In genomic region chr3:46380471-46381215, GRCh38 we compare ENCODE assay signal across 2 cellular contexts.
TF ChIP-seq lines count a peak whose summit lies in the region.

No MANE protein-coding gene starts in this region.

TF ChIP-seq in liver, 16 proteins besides CTCF, POLR2A, EP300 and RAD21:
- TF ChIP-seq JUND (IDR thresholded peaks at IDR 0.05) (no peak), SP1 (IDR thresholded peaks at IDR 0.05) (no peak), GABPA (IDR thresholded peaks at IDR 0.05 in 1 of 2, conservative IDR thresholded peaks at IDR 0.05 in 1 of 2) (no peak), HNF4G (IDR thresholded peaks at IDR 0.05) (no peak), HNF4A (conservative IDR thresholded peaks at IDR 0.05) (no peak)
- TF ChIP-seq, protein P1, sequence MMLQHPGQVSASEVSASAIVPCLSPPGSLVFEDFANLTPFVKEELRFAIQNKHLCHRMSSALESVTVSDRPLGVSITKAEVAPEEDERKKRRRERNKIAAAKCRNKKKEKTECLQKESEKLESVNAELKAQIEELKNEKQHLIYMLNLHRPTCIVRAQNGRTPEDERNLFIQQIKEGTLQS (IDR thresholded peaks at IDR 0.05), result no peak

TF ChIP-seq in HepG2, 621 proteins besides CTCF, POLR2A, EP300 and RAD21:
- TF ChIP-seq KAT8 (CRISPR knock-in tag; IDR thresholded peaks at IDR 0.05), result no peak
- no peak for TF ChIP-seq GPN1 (CRISPR knock-in tag; IDR thresholded peaks at IDR 0.05; ENCODE audit: borderline replicate concordance)
- TF ChIP-seq ATF7 (IDR thresholded peaks at IDR 0.05), result no peak
- no peak for TF ChIP-seq ATF7 (CRISPR knock-in tag; IDR thresholded peaks at IDR 0.05)
- no peak for TF ChIP-seq MAF1 (CRISPR knock-in tag; IDR thresholded peaks at IDR 0.05; ENCODE audit: borderline replicate concordance)
- TF ChIP-seq TFDP1 (CRISPR knock-in tag; IDR thresholded peaks at IDR 0.05; ENCODE audit: borderline replicate concordance), result no peak
- no peak for TF ChIP-seq ZFP37 (CRISPR knock-in tag; IDR thresholded peaks at IDR 0.05; ENCODE audit: borderline replicate concordance)
- TF ChIP-seq, protein P2, sequence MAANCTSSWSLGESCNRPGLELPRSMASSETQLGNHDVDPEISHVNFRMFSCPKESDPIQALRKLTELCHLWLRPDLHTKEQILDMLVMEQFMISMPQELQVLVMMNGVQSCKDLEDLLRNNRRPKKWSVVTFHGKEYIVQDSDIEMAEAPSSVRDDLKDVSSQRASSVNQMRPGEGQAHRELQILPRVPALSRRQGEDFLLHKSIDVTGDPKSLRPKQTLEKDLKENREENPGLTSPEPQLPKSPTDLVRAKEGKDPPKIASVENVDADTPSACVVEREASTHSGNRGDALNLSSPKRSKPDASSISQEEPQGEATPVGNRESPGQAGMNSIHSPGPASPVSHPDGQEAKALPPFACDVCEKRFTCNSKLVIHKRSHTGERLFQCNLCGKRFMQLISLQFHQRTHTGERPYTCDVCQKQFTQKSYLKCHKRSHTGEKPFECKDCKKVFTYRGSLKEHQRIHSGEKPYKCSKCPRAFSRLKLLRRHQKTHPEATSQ (CRISPR knock-in tag; IDR thresholded peaks at IDR 0.05; ENCODE audit: borderline replicate concordance), result no peak
- TF ChIP-seq, protein P3, sequence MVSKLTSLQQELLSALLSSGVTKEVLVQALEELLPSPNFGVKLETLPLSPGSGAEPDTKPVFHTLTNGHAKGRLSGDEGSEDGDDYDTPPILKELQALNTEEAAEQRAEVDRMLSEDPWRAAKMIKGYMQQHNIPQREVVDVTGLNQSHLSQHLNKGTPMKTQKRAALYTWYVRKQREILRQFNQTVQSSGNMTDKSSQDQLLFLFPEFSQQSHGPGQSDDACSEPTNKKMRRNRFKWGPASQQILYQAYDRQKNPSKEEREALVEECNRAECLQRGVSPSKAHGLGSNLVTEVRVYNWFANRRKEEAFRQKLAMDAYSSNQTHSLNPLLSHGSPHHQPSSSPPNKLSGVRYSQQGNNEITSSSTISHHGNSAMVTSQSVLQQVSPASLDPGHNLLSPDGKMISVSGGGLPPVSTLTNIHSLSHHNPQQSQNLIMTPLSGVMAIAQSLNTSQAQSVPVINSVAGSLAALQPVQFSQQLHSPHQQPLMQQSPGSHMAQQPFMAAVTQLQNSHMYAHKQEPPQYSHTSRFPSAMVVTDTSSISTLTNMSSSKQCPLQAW (CRISPR knock-in tag; IDR thresholded peaks at IDR 0.05), result no peak
- no peak for TF ChIP-seq MED1 (CRISPR knock-in tag; IDR thresholded peaks at IDR 0.05)
- TF ChIP-seq ZNF598 (CRISPR knock-in tag; IDR thresholded peaks at IDR 0.05; ENCODE audit: borderline replicate concordance), result no peak
- no peak for TF ChIP-seq GATAD2A (CRISPR knock-in tag; IDR thresholded peaks at IDR 0.05)
- no peak for TF ChIP-seq CERS6 (CRISPR knock-in tag; IDR thresholded peaks at IDR 0.05)
- TF ChIP-seq IRX3 (CRISPR knock-in tag; IDR thresholded peaks at IDR 0.05; ENCODE audit: borderline replicate concordance, low read depth), result no peak
- no peak for TF ChIP-seq POLR2AphosphoS2 (IDR thresholded peaks at IDR 0.05; ENCODE audit: low read depth, low read length)
- no peak for TF ChIP-seq CBX5 (CRISPR knock-in tag; IDR thresholded peaks at IDR 0.05; ENCODE audit: borderline replicate concordance)
- no peak for TF ChIP-seq ZNF530 (CRISPR knock-in tag; IDR thresholded peaks at IDR 0.05; ENCODE audit: low read depth)
- TF ChIP-seq FOXA3 (CRISPR knock-in tag; IDR thresholded peaks at IDR 0.05), result no peak
- TF ChIP-seq ZNF382 (CRISPR knock-in tag; IDR thresholded peaks at IDR 0.05; ENCODE audit: borderline replicate concordance), result no peak
- TF ChIP-seq, protein P4, sequence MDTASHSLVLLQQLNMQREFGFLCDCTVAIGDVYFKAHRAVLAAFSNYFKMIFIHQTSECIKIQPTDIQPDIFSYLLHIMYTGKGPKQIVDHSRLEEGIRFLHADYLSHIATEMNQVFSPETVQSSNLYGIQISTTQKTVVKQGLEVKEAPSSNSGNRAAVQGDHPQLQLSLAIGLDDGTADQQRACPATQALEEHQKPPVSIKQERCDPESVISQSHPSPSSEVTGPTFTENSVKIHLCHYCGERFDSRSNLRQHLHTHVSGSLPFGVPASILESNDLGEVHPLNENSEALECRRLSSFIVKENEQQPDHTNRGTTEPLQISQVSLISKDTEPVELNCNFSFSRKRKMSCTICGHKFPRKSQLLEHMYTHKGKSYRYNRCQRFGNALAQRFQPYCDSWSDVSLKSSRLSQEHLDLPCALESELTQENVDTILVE (CRISPR knock-in tag; IDR thresholded peaks at IDR 0.05), result no peak
TF ChIP-seq in HepG2: peak in this region for 0.
